In the genomic region with DNA sequence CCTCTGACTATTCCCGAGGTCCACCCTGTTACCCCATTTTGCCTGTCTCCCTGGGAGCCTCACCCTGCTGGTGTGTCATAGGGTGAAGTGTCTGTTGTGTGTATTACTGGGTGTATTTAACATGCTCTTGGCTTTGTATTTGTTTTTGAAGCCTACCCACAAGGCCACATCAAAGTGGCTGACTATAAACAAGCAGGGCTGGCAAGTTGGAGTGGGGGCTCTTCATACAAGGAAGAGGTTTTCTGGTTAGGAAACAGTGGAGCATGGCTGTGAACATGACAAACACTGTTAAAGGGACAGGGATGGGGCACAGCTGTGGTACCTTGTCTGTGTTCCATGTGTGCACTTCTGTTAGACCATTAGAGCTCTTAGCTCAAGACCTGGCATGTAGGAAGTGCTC, we compare ENCODE assay signal across 1 cellular context.
TF ChIP-seq lines count a peak whose summit lies in the region.

No MANE protein-coding gene starts in this region.

TF ChIP-seq in HCT116, 20 proteins besides CTCF, POLR2A, EP300 and RAD21 (continued from another document):
- TF ChIP-seq, protein P1, sequence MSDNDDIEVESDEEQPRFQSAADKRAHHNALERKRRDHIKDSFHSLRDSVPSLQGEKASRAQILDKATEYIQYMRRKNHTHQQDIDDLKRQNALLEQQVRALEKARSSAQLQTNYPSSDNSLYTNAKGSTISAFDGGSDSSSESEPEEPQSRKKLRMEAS (IDR thresholded peaks at IDR 0.05): peak; percentile 46; the same call in 1 of the 2 replicates
- TF ChIP-seq, protein P2, sequence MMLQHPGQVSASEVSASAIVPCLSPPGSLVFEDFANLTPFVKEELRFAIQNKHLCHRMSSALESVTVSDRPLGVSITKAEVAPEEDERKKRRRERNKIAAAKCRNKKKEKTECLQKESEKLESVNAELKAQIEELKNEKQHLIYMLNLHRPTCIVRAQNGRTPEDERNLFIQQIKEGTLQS (IDR thresholded peaks at IDR 0.05): no peak
TF ChIP-seq in HCT116: peak in this region for 6.
